In the genomic region with DNA sequence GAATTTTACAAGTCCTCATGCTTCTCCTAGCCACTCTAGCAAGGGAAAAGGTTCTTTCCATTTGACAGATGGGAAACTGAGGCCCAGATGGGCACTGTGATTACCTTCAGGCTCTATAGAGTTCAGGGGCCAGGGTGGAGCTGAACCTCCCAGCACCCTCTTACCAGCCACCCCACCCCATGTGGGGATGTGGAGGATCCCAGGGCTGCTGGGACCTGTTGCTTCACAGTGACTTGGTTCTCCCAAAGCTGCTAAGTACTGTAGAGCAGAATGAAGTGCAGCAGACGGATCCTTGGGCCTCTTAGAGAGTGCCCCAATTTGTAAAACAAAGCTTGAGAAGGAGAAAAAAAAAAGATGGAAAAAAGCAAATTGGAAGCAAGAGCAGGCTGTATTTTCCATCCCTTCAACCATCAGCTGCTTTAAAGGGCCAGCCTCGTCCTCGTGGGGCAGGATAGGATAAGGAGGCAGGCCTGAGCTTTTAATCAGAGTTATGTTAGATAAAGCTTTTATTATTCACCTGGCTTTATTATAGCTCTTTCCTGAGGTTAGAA, we compare ENCODE assay signal across 1 cellular context.
TF ChIP-seq lines count a peak whose summit lies in the region.

No MANE protein-coding gene starts in this region.

TF ChIP-seq in GM23338, 12 proteins besides CTCF, POLR2A, EP300 and RAD21 (continued from another document):
- TF ChIP-seq EZH2 (IDR thresholded peaks at IDR 0.05; ENCODE audit: low read depth, unreplicated experiment) (no peak), EZH2phosphoT487 (IDR thresholded peaks at IDR 0.05; ENCODE audit: unreplicated experiment) (no peak), POLR2AphosphoS5 (IDR thresholded peaks at IDR 0.05; ENCODE audit: low read depth) (no peak)
